ENCODE assay signal across 1 cellular context in the genomic region with DNA sequence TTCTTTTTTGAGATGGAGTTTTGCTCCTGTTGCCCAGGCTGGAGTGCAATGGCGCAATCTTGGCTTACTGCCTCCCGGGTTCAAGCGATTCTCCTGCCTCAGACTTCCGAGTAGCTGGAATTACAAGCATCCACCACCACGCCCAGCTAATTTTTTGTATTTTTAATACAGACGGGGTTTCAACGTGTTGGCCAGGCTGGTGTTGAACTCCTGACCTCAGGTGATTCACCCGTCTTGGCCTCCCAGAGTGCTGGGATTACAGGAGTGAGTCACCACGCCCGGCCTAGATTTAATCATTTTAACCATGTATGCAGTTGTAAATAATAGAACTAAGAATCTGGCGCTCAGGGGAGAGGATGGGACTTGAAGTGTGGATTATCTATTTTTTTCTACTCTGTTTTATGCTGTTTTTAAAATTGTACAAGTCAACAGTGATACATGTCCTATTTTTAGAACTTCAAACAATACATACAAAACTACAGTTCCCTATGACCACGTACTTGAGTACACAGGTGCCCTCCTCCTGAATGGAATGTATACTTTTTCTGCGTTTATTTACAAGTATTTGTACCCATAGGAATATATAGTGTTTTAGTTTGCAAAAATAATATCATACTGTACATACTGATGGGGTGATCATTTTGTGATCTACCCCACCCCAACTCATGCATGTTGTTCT.
A peak's percentile ranks its signal among the peaks of the same experiment; 100 is the strongest.
TF ChIP-seq lines count a peak whose summit lies in the region.

No MANE protein-coding gene starts in this region.

TF ChIP-seq in K562, 482 proteins besides CTCF, POLR2A, EP300 and RAD21 (continued from another document):
- no peak for TF ChIP-seq ZNF407 (IDR thresholded peaks at IDR 0.05; ENCODE audit: low read depth)
- 0 out of 2 replicates have a peak, but pooled peaks have one; percentile 30 for TF ChIP-seq MBD2 (IDR thresholded peaks at IDR 0.05; ENCODE audit: borderline replicate concordance, low read depth)
- 0 out of 4 replicates have a peak, but pooled peaks of 1 of the 2 experiments have one; percentile 37 for TF ChIP-seq TRIM24 (IDR thresholded peaks at IDR 0.05)
- peak; percentile 43; the same call in 1 of the 2 replicates for TF ChIP-seq LEF1 (IDR thresholded peaks at IDR 0.05)
- TF ChIP-seq, protein P1, sequence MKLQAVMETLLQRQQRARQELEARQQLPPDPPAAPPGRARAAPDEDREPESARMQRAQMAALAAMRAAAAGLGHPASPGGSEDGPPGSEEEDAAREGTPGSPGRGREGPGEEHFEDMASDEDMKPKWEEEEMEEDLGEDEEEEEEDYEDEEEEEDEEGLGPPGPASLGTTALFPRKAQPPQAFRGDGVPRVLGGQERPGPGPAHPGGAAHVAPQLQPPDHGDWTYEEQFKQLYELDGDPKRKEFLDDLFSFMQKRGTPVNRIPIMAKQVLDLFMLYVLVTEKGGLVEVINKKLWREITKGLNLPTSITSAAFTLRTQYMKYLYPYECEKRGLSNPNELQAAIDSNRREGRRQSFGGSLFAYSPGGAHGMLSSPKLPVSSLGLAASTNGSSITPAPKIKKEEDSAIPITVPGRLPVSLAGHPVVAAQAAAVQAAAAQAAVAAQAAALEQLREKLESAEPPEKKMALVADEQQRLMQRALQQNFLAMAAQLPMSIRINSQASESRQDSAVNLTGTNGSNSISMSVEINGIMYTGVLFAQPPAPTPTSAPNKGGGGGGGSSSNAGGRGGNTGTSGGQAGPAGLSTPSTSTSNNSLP (IDR thresholded peaks at IDR 0.05; ENCODE audit: borderline replicate concordance, low read depth, low read length) = peak; percentile 67; the same call in 1 of the 2 replicates
- peak; percentile 8 for TF ChIP-seq DACH1 (IDR thresholded peaks at IDR 0.05; ENCODE audit: partially characterized antibody)
- peak; percentile 71 for TF ChIP-seq TFAP4 (CRISPR knock-in tag; IDR thresholded peaks at IDR 0.05; ENCODE audit: borderline replicate concordance)
- peak; percentile 97 for TF ChIP-seq JUN (IDR thresholded peaks at IDR 0.05; ENCODE audit: borderline replicate concordance, low read depth, low read length)
- no peak for TF ChIP-seq JUN (CRISPR knock-in tag; IDR thresholded peaks at IDR 0.05; ENCODE audit: borderline replicate concordance)
- TF ChIP-seq NFE2 (IDR thresholded peaks at IDR 0.05; ENCODE audit: low read depth) = no peak
- TF ChIP-seq GABPB1 (CRISPR knock-in tag; IDR thresholded peaks at IDR 0.05) = no peak
- peak; percentile 25; the same call in 1 of the 2 replicates for TF ChIP-seq STAT5A (IDR thresholded peaks at IDR 0.05; ENCODE audit: borderline replicate concordance, low read length)
- peak; percentile 44 for TF ChIP-seq NEUROD1 (IDR thresholded peaks at IDR 0.05; ENCODE audit: borderline replicate concordance, low read depth, low read length, partially characterized antibody)
- peak; percentile 99 for TF ChIP-seq FOSL1 (tag; conservative IDR thresholded peaks at IDR 0.05)
- peak; percentile 14; the same call in 1 of the 2 replicates for TF ChIP-seq CBFA2T2 (conservative IDR thresholded peaks at IDR 0.05)
- peak; percentile 59; the same call in 1 of the 2 replicates for TF ChIP-seq CTBP1 (IDR thresholded peaks at IDR 0.05; ENCODE audit: borderline replicate concordance)
- no peak for TF ChIP-seq ELF2 (CRISPR knock-in tag; IDR thresholded peaks at IDR 0.05)
